Comparison of ENCODE assay signal across 17 cellular contexts in genomic region chr18:29840101-29840500, GRCh38.
DNase-seq lines count a peak whose midpoint lies in the region; FAIRE-seq and TF ChIP-seq lines count a peak whose summit lies in the region.
"Had no signal": no experiment of that assay in that cellular context is flagged by ENCODE, and none has a peak within 500 bp of the region (broad histone marks: within the 10 kb centered on the region; RNA-seq: fewer than 3 reads in every experiment).

No MANE protein-coding gene starts in this region.

- DNase-seq in A172 (ENCODE audit: low spot score) (peak; percentile 76), H54 (ENCODE audit: insufficient read length, low spot score) (no peak), SK-N-SH (no peak), fibroblast of pulmonary artery (ENCODE audit: low read depth) (peak; percentile 73), retina (no peak), NCI-H774 (lab: John Stamatoyannopoulos, UW) (no peak), H9 (no peak)
- DNase-seq in activated naive CD4-positive, alpha-beta T cell (lab: John Stamatoyannopoulos, UW), result no peak
- DNase-seq: adrenal gland; DMS79; posterior cingulate gyrus; stimulated activated CD4-positive, alpha-beta T cell treated with anti-CD3 and anti-CD28 coated beads, Interleukin-1b, Interleukin-23, amount 100 ng/mL, for 48 hours had no signal

- H3K79me2 ChIP-seq in SK-N-SH (ENCODE audit: insufficient read depth) (no peaks in the 10 kb centered on the region), H9 (ENCODE audit: insufficient read depth, low read length) (no peaks in the 10 kb centered on the region)

- no peak overlapping the region for H3K23ac ChIP-seq in H9 (ENCODE audit: insufficient read length, low read depth, low read length)

- no peaks in the 10 kb centered on the region for H3K27me3 ChIP-seq in SK-N-SH (ENCODE audit: insufficient read depth)
- no peaks in the 10 kb centered on the region for H3K27me3 ChIP-seq in H9 (ENCODE audit: insufficient read depth, low read length)
- H3K27me3 ChIP-seq: adrenal gland had no signal

- H2BK12ac ChIP-seq in H9 (ENCODE audit: insufficient read length, low read depth, low read length), result no peak overlapping the region

- H2AFZ ChIP-seq in SK-N-SH (ENCODE audit: low read depth) (no peak overlapping the region; the same call in none of the 2 replicates), H9 (ENCODE audit: low read length) (no peak overlapping the region)
- H2AFZ ChIP-seq: GM23338 had no signal

- H2BK20ac ChIP-seq in H9 (ENCODE audit: low read depth, low read length, poor library complexity, severe bottlenecking), result no peak overlapping the region

- H3K4me1 ChIP-seq in SK-N-SH (ENCODE audit: control insufficient read depth in 1 of 2, insufficient read depth in 2 of 2, low read depth in 1 of 2, low read length in 1 of 2) (no peaks in the 10 kb centered on the region), H9 (ENCODE audit: insufficient read depth, low read length) (no peaks in the 10 kb centered on the region)
- H3K4me1 ChIP-seq: adrenal gland had no signal

- H3K9ac ChIP-seq in SK-N-SH (no peak overlapping the region), H9 (ENCODE audit: extremely low read depth, insufficient read length, low read length) (no peak overlapping the region)

- peak; percentile 6 for FAIRE-seq in H54 (lab: Jason Lieb, UNC)
- FAIRE-seq: endometrium, GM19239 had no signal

- no peaks in the 10 kb centered on the region for H3K79me1 ChIP-seq in H9 (ENCODE audit: insufficient read depth, low read depth, low read length, poor library complexity, severe bottlenecking)

- H3K4ac ChIP-seq in H9 (ENCODE audit: low read depth, low read length), result no peak overlapping the region

- H3K4me3 ChIP-seq in SK-N-SH (ENCODE audit: low read depth in 2 of 2, low read length in 1 of 2) (no peak overlapping the region), fibroblast of pulmonary artery (replicated peaks; ENCODE audit: low read depth, low read length) (no peak overlapping the region)
- H3K4me3 ChIP-seq: adrenal gland, GM23338, SK-N-MC had no signal

- peaks cover 0 to 8% (median 3%) of the 10 kb centered on the region in 3 experiments; a peak in 2 of 7 replicates for H3K36me3 Mint-ChIP-seq in H9 (ENCODE audit: insufficient read depth in 1 of 3, low read depth in 3 of 3)

- no peak overlapping the region; a peak in 1 of 5 replicates for H3K4me3 Mint-ChIP-seq in H9
- H3K4me3 Mint-ChIP-seq: GM23338, WTC11 had no signal

- no peak overlapping the region for H4K91ac ChIP-seq in H9 (ENCODE audit: insufficient read length, low read depth, low read length)

- no peak for TF ChIP-seq POLR2A in H54 (IDR thresholded peaks at IDR 0.05; ENCODE audit: low read depth, low read length)

- no peak overlapping the region for H2BK15ac ChIP-seq in H9 (ENCODE audit: low read depth, low read length)

- POLR2A ChIA-PET in SK-N-SH (lab: Yijun Ruan, JAX), result no interaction called here

- no peaks in the 10 kb centered on the region for H3K27me3 Mint-ChIP-seq in H9 (ENCODE audit: low read depth)

- H4K8ac ChIP-seq in H9 (replicated peaks; ENCODE audit: insufficient read length, low read depth, low read length), result no peak overlapping the region

- H2BK120ac ChIP-seq in H9 (ENCODE audit: low read depth, low read length, poor library complexity, severe bottlenecking), result no peak overlapping the region

- H3K14ac ChIP-seq in H9 (ENCODE audit: insufficient read depth, low read length), result no peak overlapping the region

- H3T11ph ChIP-seq in H9 (ENCODE audit: low read length), result no peak overlapping the region

- H3K9me2 ChIP-seq in SK-N-SH, result no peaks in the 10 kb centered on the region

- TF ChIP-seq RAD21 in SK-N-SH (IDR thresholded peaks at IDR 0.05; ENCODE audit: low read length), result no peak

- no peak overlapping the region for H3K4me2 ChIP-seq in SK-N-SH
- H3K4me2 ChIP-seq in H9 (ENCODE audit: insufficient read depth, insufficient read length, low read length), result no peak overlapping the region
- H3K4me2 ChIP-seq: GM23338 had no signal

- H3K56ac ChIP-seq in H9 (ENCODE audit: insufficient read length, low read depth, low read length), result no peak overlapping the region

- CTCF ChIA-PET in SK-N-SH (lab: Yijun Ruan, JAX), result no interaction called here

- H3K27ac ChIP-seq in SK-N-SH (ENCODE audit: low read depth in 2 of 2, low read length in 1 of 2) (no peak overlapping the region), H9 (ENCODE audit: insufficient read length, low read depth, low read length) (no peak overlapping the region)
- H3K27ac ChIP-seq: adrenal gland, SK-N-MC had no signal

- H3K23me2 ChIP-seq in H9 (ENCODE audit: insufficient read length, low read depth, low read length, poor library complexity, severe bottlenecking), result no peaks in the 10 kb centered on the region

- no peaks in the 10 kb centered on the region for H3K36me3 ChIP-seq in SK-N-SH (replicated peaks in 1 of 2; ENCODE audit: control insufficient read depth in 1 of 2, insufficient read depth in 2 of 2, low read length in 1 of 2)
- H3K36me3 ChIP-seq: adrenal gland had no signal

- H4K20me1 ChIP-seq in SK-N-SH (ENCODE audit: insufficient read depth) (no peaks in the 10 kb centered on the region), H9 (ENCODE audit: control insufficient read depth, insufficient read depth, insufficient read length) (no peaks in the 10 kb centered on the region)

- H3K9me3 Mint-ChIP-seq in H9, result peaks cover 6% of the 10 kb centered on the region in 2 experiments; a peak in 3 of 5 replicates

- H2AK5ac ChIP-seq in H9 (ENCODE audit: insufficient read length, low read length), result no peak overlapping the region

- H3K9me3 ChIP-seq in SK-N-SH (no peaks in the 10 kb centered on the region), H9 (ENCODE audit: control insufficient read depth, low read depth, low read length) (no peaks in the 10 kb centered on the region)
- H3K9me3 ChIP-seq: adrenal gland had no signal

- H3K4me1 Mint-ChIP-seq in H9, result peaks cover 6 to 8% of the 10 kb centered on the region in 2 experiments

- no peak overlapping the region for H3K27ac Mint-ChIP-seq in H9
- H3K27ac Mint-ChIP-seq: GM23338, WTC11 had no signal

- no peak for TF ChIP-seq EP300 in SK-N-SH (IDR thresholded peaks at IDR 0.05; ENCODE audit: borderline replicate concordance in 1 of 2, low read depth in 1 of 2, low read length in 1 of 2)

- no peak overlapping the region for H4K5ac ChIP-seq in H9 (ENCODE audit: insufficient read length, low read depth, low read length)

- H2BK5ac ChIP-seq in H9 (ENCODE audit: insufficient read length, low read length), result no peak overlapping the region

- H3F3A ChIP-seq in SK-N-SH (replicated peaks; ENCODE audit: insufficient read depth), result no peaks in the 10 kb centered on the region

- TF ChIP-seq CTCF in SK-N-SH (IDR thresholded peaks at IDR 0.05) (no peak), fibroblast of pulmonary artery (IDR thresholded peaks at IDR 0.05; ENCODE audit: low read length, missing control alignments) (no peak), H9 (conservative IDR thresholded peaks at IDR 0.05) (no peak)

- no peak overlapping the region for H3K18ac ChIP-seq in H9 (ENCODE audit: insufficient read length, low read depth, low read length)

TF ChIP-seq in SK-N-SH, 30 proteins besides CTCF, POLR2A, EP300 and RAD21:
- TF ChIP-seq, protein P1, sequence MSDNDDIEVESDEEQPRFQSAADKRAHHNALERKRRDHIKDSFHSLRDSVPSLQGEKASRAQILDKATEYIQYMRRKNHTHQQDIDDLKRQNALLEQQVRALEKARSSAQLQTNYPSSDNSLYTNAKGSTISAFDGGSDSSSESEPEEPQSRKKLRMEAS (IDR thresholded peaks at IDR 0.05; ENCODE audit: low read depth), result no peak
- TF ChIP-seq JUND (IDR thresholded peaks at IDR 0.05) (peak; percentile 55), FOSL2 (IDR thresholded peaks at IDR 0.05; ENCODE audit: borderline replicate concordance, low read depth) (peak; percentile 84; the same call in 1 of the 2 replicates), TCF12 (IDR thresholded peaks at IDR 0.05) (peak; percentile 33; the same call in 1 of the 2 replicates)

Comparison
In these comparisons a context has a peak if more than half of its experiments do, and no peak if none do; other contexts are left out.
1. DNase-seq: peak in A172 (single experiment) and fibroblast of pulmonary artery (single experiment); none in H54 (single experiment), SK-N-SH (single experiment), retina (single experiment), NCI-H774 (single experiment), activated naive CD4-positive, alpha-beta T cell (0 of 4) and H9 (single experiment).